1 cellular context compared by ENCODE assay signal in genomic region chr1:230792691-230793462, GRCh38.
TF ChIP-seq lines count a peak whose summit lies in the region.

No MANE protein-coding gene starts in this region.

TF ChIP-seq in H1, 55 proteins besides CTCF, POLR2A, EP300 and RAD21 (continued from another document):
- TF ChIP-seq CHD7 (IDR thresholded peaks at IDR 0.05; ENCODE audit: insufficient replicate concordance, low read length), result no peak
